In genomic region chr5:36701085-36701691, GRCh38 we compare ENCODE assay signal across 10 cellular contexts.
A peak's percentile ranks its signal among the peaks of the same experiment; 100 is the strongest.
DNase-seq lines count a peak whose midpoint lies in the region; ATAC-seq and TF ChIP-seq lines count a peak whose summit lies in the region.
"Had no signal": no experiment of that assay in that cellular context is flagged by ENCODE, and none has a peak within 500 bp of the region (broad histone marks: within the 10 kb centered on the region; RNA-seq: fewer than 3 reads in every experiment).

No MANE protein-coding gene starts in this region.

- H3K27ac ChIP-seq in testis: no peak overlapping the region

- peaks cover 15% of the 10 kb centered on the region for H3K4me1 ChIP-seq in Caco-2
- no peaks in the 10 kb centered on the region for H3K4me1 ChIP-seq in testis

- no peaks in the 10 kb centered on the region for H3K9me3 Mint-ChIP-seq in Caco-2 (ENCODE audit: unreplicated experiment)
- H3K9me3 Mint-ChIP-seq in activated T-helper 2 cell treated with anti-CD3 and anti-CD28 coated beads, Interferon-gamma antibody, Interleukin-2, Interleukin-4, amounts not matched to agents 10 μg/mL and 5 μg/mL and 100 μg/mL, durations not matched to agents 14 hours and 24 hours and 36 hours: no peaks in the 10 kb centered on the region

- H3K9me3 ChIP-seq in Caco-2: no peaks in the 10 kb centered on the region
- H3K9me3 ChIP-seq in T-helper 17 cell (ENCODE audit: control insufficient read depth, low read length, poor library complexity, severe bottlenecking): no peaks in the 10 kb centered on the region
- no peaks in the 10 kb centered on the region for H3K9me3 ChIP-seq in testis

- H3K4me3 ChIP-seq in Caco-2 (ENCODE audit: low read depth, low read length) (no peak overlapping the region), testis (no peak overlapping the region)

- CTCF ChIA-PET in Caco-2 (lab: Charles Lee): interaction anchor here (1.1 kb wide), 1 partner anchor 11 kb away, joined by 5 read pairs; no protein-coding TSS in a partner anchor

- DNase-seq in Caco-2 (peak; percentile 32 to 49), GM20000 (ENCODE audit: low spot score) (peak; percentile 27), T-helper 17 cell (no peak), testis (no peak), NCI-H146 treated with DMSO at 0.1 percent for 48 hours (lab: John Stamatoyannopoulos, UW; ENCODE audit: unreplicated experiment) (no peak), left lobe of liver (ENCODE audit: low spot score) (no peak)
- DNase-seq in activated T-helper 2 cell treated with anti-CD3 and anti-CD28 coated beads, Interferon-gamma antibody, Interleukin-2, Interleukin-4, amounts not matched to agents 10 μg/mL and 5 μg/mL and 100 μg/mL, durations not matched to agents 14 hours and 24 hours and 36 hours (ENCODE audit: low spot score): no peak
- DNase-seq: NCI-H2081 treated with DMSO at 0.1 percent for 48 hours; stimulated activated CD4-positive, alpha-beta T cell treated with anti-CD3 and anti-CD28 coated beads, Interleukin-1b, Interleukin-23, amount 100 ng/mL, for 48 hours had no signal

- H3K4me1 Mint-ChIP-seq in Caco-2 (ENCODE audit: low read depth, unreplicated experiment) (peaks cover 35% of the 10 kb centered on the region), T-helper 17 cell (no peaks in the 10 kb centered on the region)
- no peaks in the 10 kb centered on the region for H3K4me1 Mint-ChIP-seq in activated T-helper 2 cell treated with anti-CD3 and anti-CD28 coated beads, Interferon-gamma antibody, Interleukin-2, Interleukin-4, amounts not matched to agents 10 μg/mL and 5 μg/mL and 100 μg/mL, durations not matched to agents 14 hours and 24 hours and 36 hours (ENCODE audit: low read depth)

- H3K27me3 ChIP-seq in Caco-2 (replicated peaks; ENCODE audit: control insufficient read depth, insufficient read depth, low read length) (no peaks in the 10 kb centered on the region), testis (no peaks in the 10 kb centered on the region)

- intact Hi-C loops in Caco-2 (cut with micrococcal nuclease; ENCODE audit: unreplicated experiment) (loop anchor here (1.0 kb wide), 1 partner anchor 301 kb away; no protein-coding TSS in a partner anchor), testis (cut with DNase I; ENCODE audit: low total_unique reads) (no loop called here)
- intact Hi-C loops in activated T-helper 2 cell treated with anti-CD3 and anti-CD28 coated beads, Interferon-gamma antibody, Interleukin-2, Interleukin-4, amounts not matched to agents 10 μg/mL and 5 μg/mL and 100 μg/mL, durations not matched to agents 14 hours and 24 hours and 36 hours (cut with micrococcal nuclease): no loop called here

- POLR2A ChIA-PET in Caco-2 (lab: Charles Lee): no interaction called here

- no peak overlapping the region for H3K4me3 Mint-ChIP-seq in Caco-2 (ENCODE audit: unreplicated experiment)
- H3K4me3 Mint-ChIP-seq in T-helper 17 cell: no peak overlapping the region
- no peak overlapping the region for H3K4me3 Mint-ChIP-seq in activated T-helper 2 cell treated with anti-CD3 and anti-CD28 coated beads, Interferon-gamma antibody, Interleukin-2, Interleukin-4, amounts not matched to agents 10 μg/mL and 5 μg/mL and 100 μg/mL, durations not matched to agents 14 hours and 24 hours and 36 hours (ENCODE audit: low read depth)

- H3K27me3 Mint-ChIP-seq in Caco-2 (ENCODE audit: insufficient read depth, unreplicated experiment) (no peaks in the 10 kb centered on the region), T-helper 17 cell (peaks cover 33% of the 10 kb centered on the region)
- H3K27me3 Mint-ChIP-seq in activated T-helper 2 cell treated with anti-CD3 and anti-CD28 coated beads, Interferon-gamma antibody, Interleukin-2, Interleukin-4, amounts not matched to agents 10 μg/mL and 5 μg/mL and 100 μg/mL, durations not matched to agents 14 hours and 24 hours and 36 hours (ENCODE audit: low read depth): no peaks in the 10 kb centered on the region

- H3K27ac Mint-ChIP-seq in Caco-2 (ENCODE audit: unreplicated experiment) (peak overlapping the region; percentile 63), T-helper 17 cell (no peak overlapping the region)
- H3K27ac Mint-ChIP-seq in activated T-helper 2 cell treated with anti-CD3 and anti-CD28 coated beads, Interferon-gamma antibody, Interleukin-2, Interleukin-4, amounts not matched to agents 10 μg/mL and 5 μg/mL and 100 μg/mL, durations not matched to agents 14 hours and 24 hours and 36 hours: no peak overlapping the region

- 68 to 79% methylated on average over 4 of the region's 4 CpGs for WGBS in testis, 2 donors

- peak; percentile 98 for ATAC-seq in HG03095 (IDR thresholded peaks at IDR 0.05; ENCODE audit: unreplicated experiment)
- peak; percentile 71 for ATAC-seq in T-helper 17 cell
- no peak for ATAC-seq in left lobe of liver

- TF ChIP-seq CTCF in Caco-2 (IDR thresholded peaks at IDR 0.05; ENCODE audit: insufficient read depth in 1 of 2, low read depth in 1 of 2, low read length in 1 of 2, severe bottlenecking in 1 of 2, unreplicated experiment in 1 of 2) (no peak), GM20000 (IDR thresholded peaks at IDR 0.05; ENCODE audit: extremely low read depth, missing control alignments) (no peak), testis (IDR thresholded peaks at IDR 0.05) (no peak)

- H3K36me3 Mint-ChIP-seq in Caco-2 (ENCODE audit: insufficient read depth, unreplicated experiment) (no peaks in the 10 kb centered on the region), T-helper 17 cell (ENCODE audit: low read depth) (peaks cover 5% of the 10 kb centered on the region)
- H3K36me3 Mint-ChIP-seq in activated T-helper 2 cell treated with anti-CD3 and anti-CD28 coated beads, Interferon-gamma antibody, Interleukin-2, Interleukin-4, amounts not matched to agents 10 μg/mL and 5 μg/mL and 100 μg/mL, durations not matched to agents 14 hours and 24 hours and 36 hours (ENCODE audit: low read depth): no peaks in the 10 kb centered on the region

- no peak for TF ChIP-seq POLR2A in testis (IDR thresholded peaks at IDR 0.05)

- no peaks in the 10 kb centered on the region for H3K36me3 ChIP-seq in Caco-2 (ENCODE audit: control insufficient read depth, insufficient read depth, low read length)
- no peaks in the 10 kb centered on the region for H3K36me3 ChIP-seq in testis (ENCODE audit: low read depth, missing control alignments)

- BruUV-seq in Caco-2 (replicated peaks; lab: Mats Ljungman, UMichigan): no TSS peak

Comparison
In these comparisons a context has a peak if more than half of its experiments do, and no peak if none do; other contexts are left out.
1. DNase-seq: peak in Caco-2 (2 of 2) and GM20000 (single experiment); none in T-helper 17 cell (0 of 3), testis (single experiment), activated T-helper 2 cell treated with anti-CD3 and anti-CD28 coated beads, Interferon-gamma antibody, Interleukin-2, Interleukin-4, amounts not matched to agents 10 μg/mL and 5 μg/mL and 100 μg/mL, durations not matched to agents 14 hours and 24 hours and 36 hours (single experiment), NCI-H146 treated with DMSO at 0.1 percent for 48 hours (single experiment) and left lobe of liver (single experiment).